Comparison of ENCODE assay signal across 16 cellular contexts in genomic region chr13:20065516-20065915, GRCh38.
DNase-seq lines count a peak whose midpoint lies in the region; ATAC-seq and TF ChIP-seq lines count a peak whose summit lies in the region.
"Had no signal": no experiment of that assay in that cellular context is flagged by ENCODE, and none has a peak within 500 bp of the region (broad histone marks: within the 10 kb centered on the region; RNA-seq: fewer than 3 reads in every experiment).

No MANE protein-coding gene starts in this region.

- TF ChIP-seq CTCF in endodermal cell (conservative IDR thresholded peaks at IDR 0.05) (no peak), nephron progenitor cell (IDR thresholded peaks at IDR 0.05) (no peak), foreskin fibroblast (IDR thresholded peaks at IDR 0.05; ENCODE audit: low read depth, low read length) (no peak)

- DNase-seq in T-helper 17 cell, result no peak
- no peak for DNase-seq in endodermal cell
- no peak for DNase-seq in nephron progenitor cell
- DNase-seq in GM19238 (ENCODE audit: insufficient read length, low spot score), result no peak
- DNase-seq in anterior cingulate cortex (lab: John Stamatoyannopoulos, UW), result no peak
- DNase-seq in foreskin fibroblast, result no peak
- DNase-seq: C1 segment of cervical spinal cord; Caco-2; CD8-positive, alpha-beta T cell; DMS153; EL; GDM1; GOT3; HFFc6 had no signal

- no peaks in the 10 kb centered on the region for H3K27me3 ChIP-seq in endodermal cell (ENCODE audit: control insufficient read depth, insufficient read depth, low read length, poor library complexity, severe bottlenecking)

- H3K4me1 Mint-ChIP-seq in T-helper 17 cell, result peaks cover 9% of the 10 kb centered on the region
- H3K4me1 Mint-ChIP-seq in endodermal cell, result no peaks in the 10 kb centered on the region
- no peaks in the 10 kb centered on the region for H3K4me1 Mint-ChIP-seq in nephron progenitor cell

- WGBS in endodermal cell (ENCODE audit: insufficient coverage in 1 of 2, insufficient read length in 1 of 2), 2 experiments, result 92 to 100% methylated on average over 4 to 5 of the region's 5 CpGs

- H3K27me3 Mint-ChIP-seq in T-helper 17 cell (no peaks in the 10 kb centered on the region), endodermal cell (ENCODE audit: insufficient read depth) (no peaks in the 10 kb centered on the region), nephron progenitor cell (ENCODE audit: low read depth, poor library complexity) (no peaks in the 10 kb centered on the region)

- H3K36me3 ChIP-seq in endodermal cell (ENCODE audit: control insufficient read depth, insufficient read depth, low read length), result peaks cover 91% of the 10 kb centered on the region

- H3K9me3 ChIP-seq in T-helper 17 cell (ENCODE audit: control insufficient read depth, low read length, poor library complexity, severe bottlenecking) (no peaks in the 10 kb centered on the region), endodermal cell (ENCODE audit: control insufficient read depth, low read length) (no peaks in the 10 kb centered on the region)
- H3K9me3 ChIP-seq: Caco-2, HAP-1 had no signal

- H3K36me3 Mint-ChIP-seq in T-helper 17 cell (ENCODE audit: low read depth) (peaks cover 7% of the 10 kb centered on the region), endodermal cell (ENCODE audit: low read depth) (peaks cover 69% of the 10 kb centered on the region), nephron progenitor cell (ENCODE audit: low read depth) (peaks cover 61% of the 10 kb centered on the region)

- H3K4me3 ChIP-seq in endodermal cell (ENCODE audit: low read length), result no peak overlapping the region
- H3K4me3 ChIP-seq in foreskin fibroblast (ENCODE audit: low read depth in 1 of 2, low read length in 2 of 2), result no peak overlapping the region
- H3K4me3 ChIP-seq: HAP-1 had no signal

- H3K27ac ChIP-seq in endodermal cell (ENCODE audit: low read depth, low read length), result no peak overlapping the region

- H3K4me1 ChIP-seq in endodermal cell (ENCODE audit: control insufficient read depth, insufficient read depth, low read length), result no peaks in the 10 kb centered on the region
- H3K4me1 ChIP-seq: Caco-2, HAP-1 had no signal

- H3K9me3 Mint-ChIP-seq in endodermal cell (no peaks in the 10 kb centered on the region), nephron progenitor cell (no peaks in the 10 kb centered on the region)
- H3K9me3 Mint-ChIP-seq: CD8-positive, alpha-beta T cell; HFFc6 had no signal

- no peak overlapping the region for H3K9ac ChIP-seq in endodermal cell (ENCODE audit: extremely low read depth, low read length, poor library complexity, severe bottlenecking)

- no peak for ATAC-seq in T-helper 17 cell
- ATAC-seq in HG02759 (IDR thresholded peaks at IDR 0.05; ENCODE audit: unreplicated experiment), result no peak
- ATAC-seq: CD8-positive, alpha-beta T cell had no signal

- H3K27ac Mint-ChIP-seq in T-helper 17 cell (peak overlapping the region; percentile 37), endodermal cell (peak overlapping the region; percentile 26), nephron progenitor cell (peak overlapping the region; percentile 77)
- H3K27ac Mint-ChIP-seq: HFFc6 had no signal

- H3K4me3 Mint-ChIP-seq in T-helper 17 cell (no peak overlapping the region), endodermal cell (no peak overlapping the region), nephron progenitor cell (no peak overlapping the region)
- H3K4me3 Mint-ChIP-seq: CD8-positive, alpha-beta T cell; HFFc6 had no signal

Comparison
In these comparisons a context has a peak if more than half of its experiments do, and no peak if none do; other contexts are left out.
1. H3K27ac Mint-ChIP-seq: peak in every context shown above with its lines; median percentile 77 in nephron progenitor cell; 37 in T-helper 17 cell; 26 in endodermal cell.